Comparison of ENCODE assay signal across 9 cellular contexts in genomic region chr3:177816667-177817208, GRCh38.
A peak's percentile ranks its signal among the peaks of the same experiment; 100 is the strongest.
DNase-seq lines count a peak whose midpoint lies in the region; ATAC-seq and TF ChIP-seq lines count a peak whose summit lies in the region.
"Had no signal": no experiment of that assay in that cellular context is flagged by ENCODE, and none has a peak within 500 bp of the region (broad histone marks: within the 10 kb centered on the region; RNA-seq: fewer than 3 reads in every experiment).

No MANE protein-coding gene starts in this region.

- no peak overlapping the region for H3K4me3 ChIP-seq in aorta (ENCODE audit: low read length in 2 of 2)

- DNase-seq in DMS 273 (lab: John Stamatoyannopoulos, UW; ENCODE audit: unreplicated experiment) (peak; percentile 16), DMS 273 treated with DMSO at 0.1 percent for 48 hours (lab: John Stamatoyannopoulos, UW) (no peak), T47D (ENCODE audit: low read depth in 1 of 2, low spot score in 1 of 2) (peak; percentile 71 to 98), aorta (no peak), activated gamma-delta T cell (lab: John Stamatoyannopoulos, UW) (no peak), GM10266 (ENCODE audit: extremely low spot score) (no peak)
- DNase-seq in stimulated activated CD4-positive, alpha-beta T cell treated with anti-CD3 and anti-CD28 coated beads, Interleukin-4, amount 100 ng/mL, for 4 hours = no peak
- DNase-seq: activated CD8-positive, alpha-beta memory T cell treated with anti-CD3 and anti-CD28 coated beads, Interleukin-2, amount 50 U/mL, for 48 hours had no signal

- H3K27ac ChIP-seq in layer of hippocampus (ENCODE audit: low read depth, low read length) (peak overlapping the region; percentile 13), aorta (ENCODE audit: low read depth in 1 of 2, low read length in 2 of 2) (peak overlapping the region; percentile 52 to 80)

- H3K9me3 ChIP-seq in aorta (ENCODE audit: control insufficient read depth, low read length) = no peaks in the 10 kb centered on the region

- intact Hi-C loops in aorta (cut with DNase I) = loop anchor here in 1 of 2 donors (10.0 kb wide), 1 partner anchor 558 kb away; no protein-coding TSS in a partner anchor

- in situ Hi-C loops in T47D (cut with HindIII; ENCODE audit: low pct_unique_long_range_greater_than_20kb, low sequenced_read_pairs) = no loop called here

- peak; percentile 63 for ATAC-seq in aorta (ENCODE audit: low FRiP score)

- H3K4me1 ChIP-seq in aorta (ENCODE audit: control insufficient read depth in 1 of 2, insufficient read depth in 2 of 2, low read length in 2 of 2) = no peaks in the 10 kb centered on the region

- TF ChIP-seq CTCF in GM10266 (IDR thresholded peaks at IDR 0.05; ENCODE audit: control insufficient read depth, insufficient read depth, low read depth, missing control alignments) = no peak

- 4 to 5% methylated on average over 6 of the region's 6 CpGs for WGBS in aorta, 2 donors

- H3K36me3 ChIP-seq in aorta (ENCODE audit: control insufficient read depth in 1 of 2, insufficient read depth in 2 of 2, low read length in 1 of 2) = no peaks in the 10 kb centered on the region

- H3K27me3 ChIP-seq in layer of hippocampus (ENCODE audit: control insufficient read depth, insufficient read depth, low read length) (no peaks in the 10 kb centered on the region), aorta (ENCODE audit: control insufficient read depth in 1 of 2, insufficient read depth in 2 of 2, low read length in 1 of 2) (no peaks in the 10 kb centered on the region)

Comparison
In these comparisons a context has a peak if more than half of its experiments do, and no peak if none do; other contexts are left out.
1. DNase-seq: peak in DMS 273 (single experiment) and T47D (2 of 2); none in DMS 273 treated with DMSO at 0.1 percent for 48 hours (single experiment), aorta (0 of 2), stimulated activated CD4-positive, alpha-beta T cell treated with anti-CD3 and anti-CD28 coated beads, Interleukin-4, amount 100 ng/mL, for 4 hours (0 of 2), activated gamma-delta T cell (single experiment) and GM10266 (single experiment).